In genomic region chrX:136735604-136736003, GRCh38 we compare ENCODE assay signal across 19 cellular contexts. TPM values are rescaled to one million over a fixed set of nuclear protein-coding genes. Genes with fewer than 3 reads are reported as not detected.
DNase-seq lines count a peak whose midpoint lies in the region; ATAC-seq, FAIRE-seq and TF ChIP-seq lines count a peak whose summit lies in the region.
"Had no signal": no experiment of that assay in that cellular context is flagged by ENCODE, and none has a peak within 500 bp of the region (broad histone marks: within the 10 kb centered on the region; RNA-seq: fewer than 3 reads in every experiment).

No MANE protein-coding gene starts in this region.

- H3K9ac ChIP-seq in BLaER1 = peak overlapping the region; percentile 16; the same call in 1 of the 2 replicates
- no peak overlapping the region for H3K9ac ChIP-seq in kidney (ENCODE audit: low read length in 2 of 2)

- ATAC-seq in GM18858 (IDR thresholded peaks at IDR 0.05; ENCODE audit: unreplicated experiment) (no peak), GM21515 (IDR thresholded peaks at IDR 0.05; ENCODE audit: unreplicated experiment) (no peak)
- ATAC-seq: upper lobe of right lung had no signal

- H4K20me1 ChIP-seq in BLaER1 = no peaks in the 10 kb centered on the region

- H3K4me1 ChIP-seq in BLaER1 (peaks cover 26% of the 10 kb centered on the region), kidney (ENCODE audit: control insufficient read depth in 1 of 2, insufficient read depth in 1 of 2, low read depth in 1 of 2, low read length in 2 of 2) (no peaks in the 10 kb centered on the region), testis (no peaks in the 10 kb centered on the region)
- H3K4me1 ChIP-seq: upper lobe of right lung had no signal

- DNase-seq in NOMO-1 treated with DMSO at 0.1 percent for 48 hours (lab: John Stamatoyannopoulos, UW; ENCODE audit: unreplicated experiment) (peak; percentile 39), NOMO-1 treated with dmso at 0.1 percent for 144 hours (lab: John Stamatoyannopoulos, UW; ENCODE audit: unreplicated experiment) (no peak), NAMALWA (ENCODE audit: low spot score) (peak; percentile 18), kidney (no peak), testis (no peak)
- DNase-seq: activated CD4-positive, alpha-beta T cell treated with anti-CD3 and anti-CD28 coated beads for 48 hours; C1 segment of cervical spinal cord; DMS 273 treated with DMSO at 0.1 percent for 48 hours; immature natural killer cell; KG1; NCI-H1105 treated with DMSO at 0.1 percent for 48 hours; NCI-H2081 treated with DMSO at 0.1 percent for 48 hours; stimulated activated CD4-positive, alpha-beta T cell treated with anti-CD3 and anti-CD28 coated beads, Interleukin-4, amount 100 ng/mL, for 24 hours; upper lobe of right lung had no signal

- peaks cover 8% of the 10 kb centered on the region; the same call in 1 of the 2 replicates for H3K36me3 ChIP-seq in BLaER1
- H3K36me3 ChIP-seq in kidney (ENCODE audit: control insufficient read depth in 1 of 2, insufficient read depth in 2 of 2, low read length in 2 of 2) = no peaks in the 10 kb centered on the region
- H3K36me3 ChIP-seq in testis (ENCODE audit: low read depth, missing control alignments) = no peaks in the 10 kb centered on the region
- H3K36me3 ChIP-seq: upper lobe of right lung had no signal

- intact Hi-C loops in kidney (cut with DNase I) (no loop called here), testis (cut with DNase I; ENCODE audit: low total_unique reads) (no loop called here)

- H3K9me3 ChIP-seq in BLaER1 (no peaks in the 10 kb centered on the region), kidney (ENCODE audit: control insufficient read depth in 1 of 2, low read length in 2 of 2) (no peaks in the 10 kb centered on the region), testis (no peaks in the 10 kb centered on the region)
- H3K9me3 ChIP-seq: upper lobe of right lung had no signal

- peak overlapping the region; percentile 68 for H3K4me2 ChIP-seq in BLaER1

- TF ChIP-seq POLR2A in testis (IDR thresholded peaks at IDR 0.05) = no peak

- no peak for TF ChIP-seq CTCF in kidney (IDR thresholded peaks at IDR 0.05; ENCODE audit: borderline replicate concordance, extremely low read depth, insufficient read depth)
- no peak for TF ChIP-seq CTCF in testis (IDR thresholded peaks at IDR 0.05)

- FAIRE-seq in kidney (lab: Jason Lieb, UNC) = peak; percentile 81
- FAIRE-seq: A204.1, bronchial epithelial cell had no signal

- 76 to 95% methylated on average over 1 of the region's 1 CpG for WGBS in testis, 2 donors

- H3K27ac ChIP-seq in BLaER1 (no peak overlapping the region), kidney (ENCODE audit: low read depth in 2 of 2, low read length in 2 of 2) (peak overlapping the region in 1 of 2 donors; percentile 28), testis (no peak overlapping the region)
- H3K27ac ChIP-seq: upper lobe of right lung had no signal

- H3K4me3 ChIP-seq in BLaER1 = no peak overlapping the region
- no peak overlapping the region for H3K4me3 ChIP-seq in kidney (ENCODE audit: low read length in 2 of 2)
- H3K4me3 ChIP-seq in testis = no peak overlapping the region
- H3K4me3 ChIP-seq: upper lobe of right lung had no signal

- H3K27me3 ChIP-seq in BLaER1 (peaks cover 85% of the 10 kb centered on the region), testis (no peaks in the 10 kb centered on the region)
- H3K27me3 ChIP-seq: upper lobe of right lung had no signal

RNA-seq across cellular contexts. Expression of gene ARHGEF6, which starts 45.1 kb away (rescaled TPM):
- total RNA-seq in kidney = 15.8 TPM
- polyA plus RNA-seq in kidney (ENCODE audit: insufficient read depth, low read depth, low replicate concordance) = 4.1 TPM
- 1 to 10 TPM; 5.7 to 6.8 TPM for total RNA-seq in testis
- 7.0 TPM for polyA plus RNA-seq in testis (ENCODE audit: insufficient read depth, low read depth, low replicate concordance)

Comparison
In these comparisons a context has a peak if more than half of its experiments do, and no peak if none do; other contexts are left out.
1. DNase-seq: peak in NOMO-1 treated with DMSO at 0.1 percent for 48 hours (single experiment) and NAMALWA (single experiment); none in NOMO-1 treated with dmso at 0.1 percent for 144 hours (single experiment), kidney (single experiment) and testis (single experiment).